In genomic region chr4:40811886-40812857, GRCh38 we compare ENCODE assay signal across 14 cellular contexts.
DNase-seq lines count a peak whose midpoint lies in the region; ATAC-seq and TF ChIP-seq lines count a peak whose summit lies in the region.
"Had no signal": no experiment of that assay in that cellular context is flagged by ENCODE, and none has a peak within 500 bp of the region (broad histone marks: within the 10 kb centered on the region; RNA-seq: fewer than 3 reads in every experiment).

No MANE protein-coding gene starts in this region.

- H3K9me3 ChIP-seq in adrenal gland (replicated peaks in 1 of 3) (no peaks in the 10 kb centered on the region), right cardiac atrium (ENCODE audit: control insufficient read depth, low read length) (no peaks in the 10 kb centered on the region), subcutaneous abdominal adipose tissue (ENCODE audit: control insufficient read depth in 5 of 5, low read length in 5 of 5) (no peaks in the 10 kb centered on the region)

- WGBS in adrenal gland, 4 donors = 74 to 81% (median 79%) methylated on average over 15 of the region's 15 CpGs
- 73% methylated on average over 15 of the region's 15 CpGs for WGBS in right cardiac atrium

- H3K27me3 Mint-ChIP-seq in stimulated activated naive B cell treated with anti-CD40 and anti-IgM and Interleukin-4, amounts not matched to agents 10 μg/mL and 1 μg/mL and 100 μg/mL, for 72 hours = no peaks in the 10 kb centered on the region

- H3K4me3 ChIP-seq in adrenal gland (no peak overlapping the region), right cardiac atrium (ENCODE audit: low read length) (no peak overlapping the region), subcutaneous abdominal adipose tissue (ENCODE audit: low read depth in 1 of 5, low read length in 5 of 5) (no peak overlapping the region)

- no peak overlapping the region for H3K27ac Mint-ChIP-seq in stimulated activated naive B cell treated with anti-CD40 and anti-IgM and Interleukin-4, amounts not matched to agents 10 μg/mL and 1 μg/mL and 100 μg/mL, for 72 hours
- H3K27ac Mint-ChIP-seq: activated T-helper 1 cell treated with anti-CD3 and anti-CD28 coated beads, Interleukin-12 subunit alpha, Interleukin-12 subunit beta, Interleukin-2, Interleukin-4 antibody, amounts not matched to agents 30 ng/mL and 10 ng/mL and 1 ng/mL, durations not matched to agents 14 hours and 24 hours and 36 hours had no signal

- no peak overlapping the region for H3K4me3 Mint-ChIP-seq in stimulated activated naive B cell treated with anti-CD40 and anti-IgM and Interleukin-4, amounts not matched to agents 10 μg/mL and 1 μg/mL and 100 μg/mL, for 72 hours
- H3K4me3 Mint-ChIP-seq: activated T-helper 1 cell treated with anti-CD3 and anti-CD28 coated beads, Interleukin-12 subunit alpha, Interleukin-12 subunit beta, Interleukin-2, Interleukin-4 antibody, amounts not matched to agents 30 ng/mL and 10 ng/mL and 1 ng/mL, durations not matched to agents 14 hours and 24 hours and 36 hours had no signal

- H3K27me3 ChIP-seq in adrenal gland (no peaks in the 10 kb centered on the region), right cardiac atrium (ENCODE audit: control insufficient read depth, insufficient read depth) (no peaks in the 10 kb centered on the region), subcutaneous abdominal adipose tissue (ENCODE audit: control insufficient read depth in 5 of 5, insufficient read depth in 4 of 5, low read length in 5 of 5) (no peaks in the 10 kb centered on the region)

- ATAC-seq in right cardiac atrium (peak in 1 of 2 donors; percentile 41), GM18870 (IDR thresholded peaks at IDR 0.05; ENCODE audit: unreplicated experiment) (no peak)
- no peak for ATAC-seq in stimulated activated naive CD8-positive, alpha-beta T cell treated with anti-CD3 and anti-CD28 coated beads, Interleukin-15, Interleukin-2, amounts not matched to agents 100 U/mL and 50 U/mL, for 24 hours
- ATAC-seq in stimulated activated naive B cell treated with anti-CD40 and anti-IgM and Interleukin-4, amounts not matched to agents 10 μg/mL and 1 μg/mL and 100 μg/mL, for 72 hours (replicated peaks) = no peak

- H3K36me3 Mint-ChIP-seq in stimulated activated naive B cell treated with anti-CD40 and anti-IgM and Interleukin-4, amounts not matched to agents 10 μg/mL and 1 μg/mL and 100 μg/mL, for 72 hours = peaks cover 0 to 3% of the 10 kb centered on the region in 2 donors

- H3K27ac ChIP-seq in adrenal gland (peak overlapping the region in 3 of 5 donors; percentile 43 to 78 (median 58)), right cardiac atrium (ENCODE audit: low read length) (peak overlapping the region; percentile 39), subcutaneous abdominal adipose tissue (ENCODE audit: low read depth, low read length) (peak overlapping the region; percentile 33)

- intact Hi-C loops in adrenal gland (cut with DNase I) = no loop called here
- intact Hi-C loops in right cardiac atrium (cut with DNase I) = no loop called here

- no peaks in the 10 kb centered on the region for H3K4me1 ChIP-seq in adrenal gland (replicated peaks in 1 of 2)
- H3K4me1 ChIP-seq in right cardiac atrium (ENCODE audit: control insufficient read depth, insufficient read depth, low read length) = no peaks in the 10 kb centered on the region
- H3K4me1 ChIP-seq in subcutaneous abdominal adipose tissue (ENCODE audit: control insufficient read depth in 5 of 5, insufficient read depth in 5 of 5, low read length in 5 of 5) = peaks cover 4 to 9% (median 6%) of the 10 kb centered on the region in 5 donors

- DNase-seq in LHCN-M2 (ENCODE audit: low read depth) (peak; percentile 3), adrenal gland (peak in 1 of 7 donors; percentile 20), right cardiac atrium (no peak)
- DNase-seq in stimulated activated naive CD8-positive, alpha-beta T cell treated with anti-CD3 and anti-CD28 coated beads, Interleukin-15, Interleukin-2, amounts not matched to agents 100 U/mL and 50 U/mL, for 24 hours = no peak
- no peak for DNase-seq in stimulated activated naive B cell treated with anti-CD40 and anti-IgM and Interleukin-4, amounts not matched to agents 10 μg/mL and 1 μg/mL and 100 μg/mL, for 72 hours
- DNase-seq: activated CD4-positive, alpha-beta T cell treated with anti-CD3 and anti-CD28 coated beads for 4 hours; caudate nucleus; islet precursor cell; NCI-H1436 treated with DMSO at 0.1 percent for 48 hours; NCI-H774; occipital lobe had no signal

- no peak for TF ChIP-seq POLR2A in adrenal gland (IDR thresholded peaks at IDR 0.05)

- H3K9me3 Mint-ChIP-seq in stimulated activated naive B cell treated with anti-CD40 and anti-IgM and Interleukin-4, amounts not matched to agents 10 μg/mL and 1 μg/mL and 100 μg/mL, for 72 hours = no peaks in the 10 kb centered on the region
- H3K9me3 Mint-ChIP-seq: activated T-helper 1 cell treated with anti-CD3 and anti-CD28 coated beads, Interleukin-12 subunit alpha, Interleukin-12 subunit beta, Interleukin-2, Interleukin-4 antibody, amounts not matched to agents 30 ng/mL and 10 ng/mL and 1 ng/mL, durations not matched to agents 14 hours and 24 hours and 36 hours had no signal

- no peak overlapping the region for H3K9ac ChIP-seq in subcutaneous abdominal adipose tissue (ENCODE audit: low read length in 5 of 5)

- TF ChIP-seq CTCF in adrenal gland (IDR thresholded peaks at IDR 0.05) = no peak

- no peaks in the 10 kb centered on the region for H3K36me3 ChIP-seq in adrenal gland (replicated peaks in 1 of 2)
- peaks cover 25 to 38% (median 31%) of the 10 kb centered on the region in 5 donors for H3K36me3 ChIP-seq in subcutaneous abdominal adipose tissue (ENCODE audit: control insufficient read depth in 5 of 5, insufficient read depth in 5 of 5, low read length in 5 of 5)

- peaks cover 0 to 5% of the 10 kb centered on the region in 2 donors for H3K4me1 Mint-ChIP-seq in stimulated activated naive B cell treated with anti-CD40 and anti-IgM and Interleukin-4, amounts not matched to agents 10 μg/mL and 1 μg/mL and 100 μg/mL, for 72 hours
